10 cellular contexts compared by ENCODE assay signal in genomic region chr5:133824661-133825254, GRCh38.
DNase-seq lines count a peak whose midpoint lies in the region; ATAC-seq and TF ChIP-seq lines count a peak whose summit lies in the region.
"Had no signal": no experiment of that assay in that cellular context is flagged by ENCODE, and none has a peak within 500 bp of the region (broad histone marks: within the 10 kb centered on the region; RNA-seq: fewer than 3 reads in every experiment).

No MANE protein-coding gene starts in this region.

- CTCF ChIA-PET in CD4-positive, alpha-beta memory T cell (lab: Charles Lee; ENCODE audit: partially characterized antibody) = no interaction called here

- intact Hi-C loops in CD4-positive, alpha-beta memory T cell (cut with micrococcal nuclease) = no loop called here

- H4K8ac ChIP-seq in neuronal stem cell (ENCODE audit: low read depth, low read length) = no peak overlapping the region
- H4K8ac ChIP-seq in H9 (replicated peaks; ENCODE audit: insufficient read length, low read depth, low read length) = no peak overlapping the region

- no peak overlapping the region for H4K5ac ChIP-seq in H9 (ENCODE audit: insufficient read length, low read depth, low read length)

- H2AK5ac ChIP-seq in neuronal stem cell (ENCODE audit: low read depth, low read length) = no peak overlapping the region
- no peak overlapping the region for H2AK5ac ChIP-seq in H9 (ENCODE audit: insufficient read length, low read length)

- H2AFZ ChIP-seq in neuronal stem cell (ENCODE audit: low read length) = no peak overlapping the region
- no peak overlapping the region for H2AFZ ChIP-seq in H9 (ENCODE audit: low read length)

- H3K9me3 Mint-ChIP-seq in CD4-positive, alpha-beta memory T cell = no peaks in the 10 kb centered on the region
- peaks cover 3% of the 10 kb centered on the region in 2 experiments; a peak in 3 of 5 replicates for H3K9me3 Mint-ChIP-seq in H9

- H3K27ac ChIP-seq in neuronal stem cell (replicated peaks; ENCODE audit: low read length) (no peak overlapping the region), H9 (ENCODE audit: insufficient read length, low read depth, low read length) (no peak overlapping the region)
- no peak overlapping the region for H3K27ac ChIP-seq in CD4-positive, alpha-beta memory T cell (ENCODE audit: low read depth, low read length)
- H3K27ac ChIP-seq: 22Rv1, SK-N-MC had no signal

- TF ChIP-seq CTCF in H9 (conservative IDR thresholded peaks at IDR 0.05) = no peak

- WGBS in neuronal stem cell (ENCODE audit: extremely low coverage in 2 of 2, insufficient read length in 2 of 2, insufficient replicate concordance in 1 of 2), 2 donors = no CpG with 5 or more reads among the region's 6 CpGs
- WGBS in H9 (ENCODE audit: extremely low coverage, insufficient read length, low lambda C conversion rate) = no CpG with 5 or more reads among the region's 6 CpGs

- H3K18ac ChIP-seq in neuronal stem cell (ENCODE audit: low read length) (no peak overlapping the region), H9 (ENCODE audit: insufficient read length, low read depth, low read length) (no peak overlapping the region)

- peak overlapping the region in 1 of 7 donors; percentile 66 for H3K27ac Mint-ChIP-seq in CD4-positive, alpha-beta memory T cell
- H3K27ac Mint-ChIP-seq in H9 = no peak overlapping the region

- peak; percentile 84 for ATAC-seq in GM21529 (IDR thresholded peaks at IDR 0.05; ENCODE audit: unreplicated experiment)
- ATAC-seq in HG03521 (IDR thresholded peaks at IDR 0.05; ENCODE audit: unreplicated experiment) = peak; percentile 73

- H3K79me1 ChIP-seq in neuronal stem cell (ENCODE audit: low read depth, low read length) = no peaks in the 10 kb centered on the region
- no peaks in the 10 kb centered on the region for H3K79me1 ChIP-seq in H9 (ENCODE audit: insufficient read depth, low read depth, low read length, poor library complexity, severe bottlenecking)

- H3K9me3 ChIP-seq in neuronal stem cell (replicated peaks in 1 of 2; ENCODE audit: control insufficient read depth in 2 of 2, insufficient read depth in 1 of 2, low read depth in 1 of 2, low read length in 2 of 2) (no peaks in the 10 kb centered on the region), H9 (ENCODE audit: control insufficient read depth, low read depth, low read length) (no peaks in the 10 kb centered on the region)
- H3K9me3 ChIP-seq in CD4-positive, alpha-beta memory T cell (ENCODE audit: control insufficient read depth in 1 of 2, low read length in 2 of 2) = no peaks in the 10 kb centered on the region

- H3K27me3 Mint-ChIP-seq in CD4-positive, alpha-beta memory T cell = peaks cover 11 to 16% of the 10 kb centered on the region in 2 donors
- peaks cover 18% of the 10 kb centered on the region for H3K27me3 Mint-ChIP-seq in H9 (ENCODE audit: low read depth)

- H3K79me2 ChIP-seq in H9 (ENCODE audit: insufficient read depth, low read length) = no peaks in the 10 kb centered on the region

- H4K91ac ChIP-seq in neuronal stem cell (ENCODE audit: low read depth, low read length, poor library complexity) = no peak overlapping the region
- H4K91ac ChIP-seq in H9 (ENCODE audit: insufficient read length, low read depth, low read length) = no peak overlapping the region

- H3K4me1 Mint-ChIP-seq in CD4-positive, alpha-beta memory T cell = peaks cover 5 to 36% (median 21%) of the 10 kb centered on the region in 4 donors
- peaks cover 0 to 6% of the 10 kb centered on the region in 2 experiments; a peak in 1 of 4 replicates for H3K4me1 Mint-ChIP-seq in H9

- H3K36me3 Mint-ChIP-seq in CD4-positive, alpha-beta memory T cell = no peaks in the 10 kb centered on the region
- no peaks in the 10 kb centered on the region; a peak in 1 of 7 replicates for H3K36me3 Mint-ChIP-seq in H9 (ENCODE audit: insufficient read depth in 1 of 3, low read depth in 3 of 3)

- H3K23ac ChIP-seq in neuronal stem cell (ENCODE audit: low read depth, low read length, poor library complexity) = no peak overlapping the region
- H3K23ac ChIP-seq in H9 (ENCODE audit: insufficient read length, low read depth, low read length) = no peak overlapping the region

- H3K4me3 ChIP-seq in neuronal stem cell (ENCODE audit: low read length in 2 of 2) = no peak overlapping the region
- H3K4me3 ChIP-seq in CD4-positive, alpha-beta memory T cell (ENCODE audit: low read length in 2 of 2) = no peak overlapping the region
- H3K4me3 ChIP-seq: SK-N-MC had no signal

- no peaks in the 10 kb centered on the region for H4K20me1 ChIP-seq in H9 (ENCODE audit: control insufficient read depth, insufficient read depth, insufficient read length)

- POLR2A ChIA-PET in CD4-positive, alpha-beta memory T cell (lab: Charles Lee; ENCODE audit: partially characterized antibody) = no interaction called here

- H3K4me3 Mint-ChIP-seq in CD4-positive, alpha-beta memory T cell = peak overlapping the region in 1 of 8 donors; percentile 10
- no peak overlapping the region for H3K4me3 Mint-ChIP-seq in H9

- H3K27me3 ChIP-seq in neuronal stem cell (ENCODE audit: control insufficient read depth in 3 of 3, insufficient read depth in 3 of 3, low read depth in 1 of 3, low read length in 3 of 3) (peaks cover 0 to 19% (median 0%) of the 10 kb centered on the region in 3 experiments), H9 (ENCODE audit: insufficient read depth, low read length) (no peaks in the 10 kb centered on the region)
- H3K27me3 ChIP-seq in CD4-positive, alpha-beta memory T cell (ENCODE audit: insufficient read depth, low read length) = no peaks in the 10 kb centered on the region

- H3K4ac ChIP-seq in neuronal stem cell (ENCODE audit: low read length) (no peak overlapping the region), H9 (ENCODE audit: low read depth, low read length) (no peak overlapping the region)

- H3K56ac ChIP-seq in H9 (ENCODE audit: insufficient read length, low read depth, low read length) = no peak overlapping the region

- H3K4me2 ChIP-seq in neuronal stem cell (ENCODE audit: insufficient read depth, low read length, poor library complexity, severe bottlenecking) = no peak overlapping the region
- no peak overlapping the region for H3K4me2 ChIP-seq in H9 (ENCODE audit: insufficient read depth, insufficient read length, low read length)

- no peaks in the 10 kb centered on the region for H3K4me1 ChIP-seq in neuronal stem cell (ENCODE audit: control insufficient read depth in 2 of 2, insufficient read depth in 1 of 2, low read depth in 1 of 2, low read length in 2 of 2)
- peaks cover 26% of the 10 kb centered on the region for H3K4me1 ChIP-seq in CD4-positive, alpha-beta memory T cell (ENCODE audit: insufficient read depth, low read length)
- no peaks in the 10 kb centered on the region for H3K4me1 ChIP-seq in H9 (ENCODE audit: insufficient read depth, low read length)

- peak; percentile 24 for DNase-seq in DMS53 (lab: John Stamatoyannopoulos, UW)
- DNase-seq in DMS53 treated with DMSO at 0.1 percent for 48 hours (lab: John Stamatoyannopoulos, UW; ENCODE audit: unreplicated experiment) = no peak
- no peak for DNase-seq in neuronal stem cell (ENCODE audit: low spot score)
- no peak for DNase-seq in AG08396 (ENCODE audit: low spot score)
- DNase-seq in CD4-positive, alpha-beta memory T cell = no peak
- no peak for DNase-seq in H9

- H2BK120ac ChIP-seq in neuronal stem cell (ENCODE audit: low read depth, low read length) = no peak overlapping the region
- no peak overlapping the region for H2BK120ac ChIP-seq in H9 (ENCODE audit: low read depth, low read length, poor library complexity, severe bottlenecking)

- H2BK5ac ChIP-seq in neuronal stem cell (ENCODE audit: low read length) (no peak overlapping the region), H9 (ENCODE audit: insufficient read length, low read length) (no peak overlapping the region)

- H2BK15ac ChIP-seq in neuronal stem cell (ENCODE audit: low read length) (no peak overlapping the region), H9 (ENCODE audit: low read depth, low read length) (no peak overlapping the region)

- H3K36me3 ChIP-seq in neuronal stem cell (replicated peaks in 1 of 2; ENCODE audit: control insufficient read depth in 2 of 2, insufficient read depth in 2 of 2, low read length in 2 of 2) = no peaks in the 10 kb centered on the region
- H3K36me3 ChIP-seq in CD4-positive, alpha-beta memory T cell (ENCODE audit: insufficient read depth, low read length) = no peaks in the 10 kb centered on the region

- no peaks in the 10 kb centered on the region for H3K23me2 ChIP-seq in H9 (ENCODE audit: insufficient read length, low read depth, low read length, poor library complexity, severe bottlenecking)

- H3K9ac ChIP-seq in neuronal stem cell (ENCODE audit: low read depth, low read length, poor library complexity) (no peak overlapping the region), H9 (ENCODE audit: extremely low read depth, insufficient read length, low read length) (no peak overlapping the region)

- peak overlapping the region; percentile 58 for H3K14ac ChIP-seq in neuronal stem cell (ENCODE audit: low read length)
- no peak overlapping the region; the same call in 1 of the 2 replicates for H3K14ac ChIP-seq in H9 (ENCODE audit: insufficient read depth, low read length)

- H2BK12ac ChIP-seq in neuronal stem cell (ENCODE audit: low read length) = no peak overlapping the region
- no peak overlapping the region for H2BK12ac ChIP-seq in H9 (ENCODE audit: insufficient read length, low read depth, low read length)

- H2BK20ac ChIP-seq in H9 (ENCODE audit: low read depth, low read length, poor library complexity, severe bottlenecking) = no peak overlapping the region

- no peak overlapping the region for H3T11ph ChIP-seq in H9 (ENCODE audit: low read length)
